In genomic region chr5:157934600-157934999, GRCh38 we compare ENCODE assay signal across 6 cellular contexts.
"Had no signal": no experiment of that assay in that cellular context is flagged by ENCODE, and none has a peak within 500 bp of the region (broad histone marks: within the 10 kb centered on the region; RNA-seq: fewer than 3 reads in every experiment).

No MANE protein-coding gene starts in this region.

- ATAC-seq: GM23338 had no signal

- H3K4me3 ChIP-seq: GM23338 had no signal

- H3K4me2 ChIP-seq: GM23338 had no signal

- FAIRE-seq: H1, H54, HTR-8/SVneo had no signal

- H2AFZ ChIP-seq: GM23338 had no signal

- DNase-seq: H9, HCEC 1CT had no signal
